In the genomic region with DNA sequence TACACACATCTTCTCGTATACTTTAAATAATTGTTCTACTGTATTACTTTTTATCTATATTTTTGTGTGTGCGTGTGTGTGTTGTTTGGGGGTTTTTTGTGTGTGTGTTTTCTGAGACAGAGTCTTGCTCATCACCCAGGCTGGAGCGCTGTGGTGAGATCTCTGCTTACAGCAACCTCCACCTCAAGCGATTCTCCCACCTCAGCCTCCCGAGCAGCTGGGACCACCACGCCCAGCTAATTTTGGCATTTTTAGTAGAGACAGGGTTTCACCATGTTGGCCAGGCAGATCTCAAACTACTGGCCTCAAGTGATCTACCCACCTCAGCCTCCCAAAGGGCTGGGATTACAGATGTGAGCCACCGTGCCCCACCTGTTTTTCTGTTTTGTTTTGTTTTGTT, we compare ENCODE assay signal across 1 cellular context.
TF ChIP-seq lines count a peak whose summit lies in the region.

No MANE protein-coding gene starts in this region.

TF ChIP-seq in GM23338, 12 proteins besides CTCF, POLR2A, EP300 and RAD21 (continued from another document):
- TF ChIP-seq EZH2 (IDR thresholded peaks at IDR 0.05; ENCODE audit: low read depth, unreplicated experiment) (no peak), ZNF114 (CRISPR knock-in tag; IDR thresholded peaks at IDR 0.05) (no peak), NANOG (IDR thresholded peaks at IDR 0.05; ENCODE audit: borderline replicate concordance) (no peak), CREB1 (CRISPR knock-in tag; IDR thresholded peaks at IDR 0.05; ENCODE audit: low read depth) (no peak), JUNB (IDR thresholded peaks at IDR 0.05; ENCODE audit: unreplicated experiment) (no peak), EZH2phosphoT487 (IDR thresholded peaks at IDR 0.05; ENCODE audit: unreplicated experiment) (no peak), STAT1 (IDR thresholded peaks at IDR 0.05; ENCODE audit: unreplicated experiment) (no peak)
- TF ChIP-seq, protein P1, sequence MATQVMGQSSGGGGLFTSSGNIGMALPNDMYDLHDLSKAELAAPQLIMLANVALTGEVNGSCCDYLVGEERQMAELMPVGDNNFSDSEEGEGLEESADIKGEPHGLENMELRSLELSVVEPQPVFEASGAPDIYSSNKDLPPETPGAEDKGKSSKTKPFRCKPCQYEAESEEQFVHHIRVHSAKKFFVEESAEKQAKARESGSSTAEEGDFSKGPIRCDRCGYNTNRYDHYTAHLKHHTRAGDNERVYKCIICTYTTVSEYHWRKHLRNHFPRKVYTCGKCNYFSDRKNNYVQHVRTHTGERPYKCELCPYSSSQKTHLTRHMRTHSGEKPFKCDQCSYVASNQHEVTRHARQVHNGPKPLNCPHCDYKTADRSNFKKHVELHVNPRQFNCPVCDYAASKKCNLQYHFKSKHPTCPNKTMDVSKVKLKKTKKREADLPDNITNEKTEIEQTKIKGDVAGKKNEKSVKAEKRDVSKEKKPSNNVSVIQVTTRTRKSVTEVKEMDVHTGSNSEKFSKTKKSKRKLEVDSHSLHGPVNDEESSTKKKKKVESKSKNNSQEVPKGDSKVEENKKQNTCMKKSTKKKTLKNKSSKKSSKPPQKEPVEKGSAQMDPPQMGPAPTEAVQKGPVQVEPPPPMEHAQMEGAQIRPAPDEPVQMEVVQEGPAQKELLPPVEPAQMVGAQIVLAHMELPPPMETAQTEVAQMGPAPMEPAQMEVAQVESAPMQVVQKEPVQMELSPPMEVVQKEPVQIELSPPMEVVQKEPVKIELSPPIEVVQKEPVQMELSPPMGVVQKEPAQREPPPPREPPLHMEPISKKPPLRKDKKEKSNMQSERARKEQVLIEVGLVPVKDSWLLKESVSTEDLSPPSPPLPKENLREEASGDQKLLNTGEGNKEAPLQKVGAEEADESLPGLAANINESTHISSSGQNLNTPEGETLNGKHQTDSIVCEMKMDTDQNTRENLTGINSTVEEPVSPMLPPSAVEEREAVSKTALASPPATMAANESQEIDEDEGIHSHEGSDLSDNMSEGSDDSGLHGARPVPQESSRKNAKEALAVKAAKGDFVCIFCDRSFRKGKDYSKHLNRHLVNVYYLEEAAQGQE (IDR thresholded peaks at IDR 0.05; ENCODE audit: unreplicated experiment), result no peak
- TF ChIP-seq, protein P2, sequence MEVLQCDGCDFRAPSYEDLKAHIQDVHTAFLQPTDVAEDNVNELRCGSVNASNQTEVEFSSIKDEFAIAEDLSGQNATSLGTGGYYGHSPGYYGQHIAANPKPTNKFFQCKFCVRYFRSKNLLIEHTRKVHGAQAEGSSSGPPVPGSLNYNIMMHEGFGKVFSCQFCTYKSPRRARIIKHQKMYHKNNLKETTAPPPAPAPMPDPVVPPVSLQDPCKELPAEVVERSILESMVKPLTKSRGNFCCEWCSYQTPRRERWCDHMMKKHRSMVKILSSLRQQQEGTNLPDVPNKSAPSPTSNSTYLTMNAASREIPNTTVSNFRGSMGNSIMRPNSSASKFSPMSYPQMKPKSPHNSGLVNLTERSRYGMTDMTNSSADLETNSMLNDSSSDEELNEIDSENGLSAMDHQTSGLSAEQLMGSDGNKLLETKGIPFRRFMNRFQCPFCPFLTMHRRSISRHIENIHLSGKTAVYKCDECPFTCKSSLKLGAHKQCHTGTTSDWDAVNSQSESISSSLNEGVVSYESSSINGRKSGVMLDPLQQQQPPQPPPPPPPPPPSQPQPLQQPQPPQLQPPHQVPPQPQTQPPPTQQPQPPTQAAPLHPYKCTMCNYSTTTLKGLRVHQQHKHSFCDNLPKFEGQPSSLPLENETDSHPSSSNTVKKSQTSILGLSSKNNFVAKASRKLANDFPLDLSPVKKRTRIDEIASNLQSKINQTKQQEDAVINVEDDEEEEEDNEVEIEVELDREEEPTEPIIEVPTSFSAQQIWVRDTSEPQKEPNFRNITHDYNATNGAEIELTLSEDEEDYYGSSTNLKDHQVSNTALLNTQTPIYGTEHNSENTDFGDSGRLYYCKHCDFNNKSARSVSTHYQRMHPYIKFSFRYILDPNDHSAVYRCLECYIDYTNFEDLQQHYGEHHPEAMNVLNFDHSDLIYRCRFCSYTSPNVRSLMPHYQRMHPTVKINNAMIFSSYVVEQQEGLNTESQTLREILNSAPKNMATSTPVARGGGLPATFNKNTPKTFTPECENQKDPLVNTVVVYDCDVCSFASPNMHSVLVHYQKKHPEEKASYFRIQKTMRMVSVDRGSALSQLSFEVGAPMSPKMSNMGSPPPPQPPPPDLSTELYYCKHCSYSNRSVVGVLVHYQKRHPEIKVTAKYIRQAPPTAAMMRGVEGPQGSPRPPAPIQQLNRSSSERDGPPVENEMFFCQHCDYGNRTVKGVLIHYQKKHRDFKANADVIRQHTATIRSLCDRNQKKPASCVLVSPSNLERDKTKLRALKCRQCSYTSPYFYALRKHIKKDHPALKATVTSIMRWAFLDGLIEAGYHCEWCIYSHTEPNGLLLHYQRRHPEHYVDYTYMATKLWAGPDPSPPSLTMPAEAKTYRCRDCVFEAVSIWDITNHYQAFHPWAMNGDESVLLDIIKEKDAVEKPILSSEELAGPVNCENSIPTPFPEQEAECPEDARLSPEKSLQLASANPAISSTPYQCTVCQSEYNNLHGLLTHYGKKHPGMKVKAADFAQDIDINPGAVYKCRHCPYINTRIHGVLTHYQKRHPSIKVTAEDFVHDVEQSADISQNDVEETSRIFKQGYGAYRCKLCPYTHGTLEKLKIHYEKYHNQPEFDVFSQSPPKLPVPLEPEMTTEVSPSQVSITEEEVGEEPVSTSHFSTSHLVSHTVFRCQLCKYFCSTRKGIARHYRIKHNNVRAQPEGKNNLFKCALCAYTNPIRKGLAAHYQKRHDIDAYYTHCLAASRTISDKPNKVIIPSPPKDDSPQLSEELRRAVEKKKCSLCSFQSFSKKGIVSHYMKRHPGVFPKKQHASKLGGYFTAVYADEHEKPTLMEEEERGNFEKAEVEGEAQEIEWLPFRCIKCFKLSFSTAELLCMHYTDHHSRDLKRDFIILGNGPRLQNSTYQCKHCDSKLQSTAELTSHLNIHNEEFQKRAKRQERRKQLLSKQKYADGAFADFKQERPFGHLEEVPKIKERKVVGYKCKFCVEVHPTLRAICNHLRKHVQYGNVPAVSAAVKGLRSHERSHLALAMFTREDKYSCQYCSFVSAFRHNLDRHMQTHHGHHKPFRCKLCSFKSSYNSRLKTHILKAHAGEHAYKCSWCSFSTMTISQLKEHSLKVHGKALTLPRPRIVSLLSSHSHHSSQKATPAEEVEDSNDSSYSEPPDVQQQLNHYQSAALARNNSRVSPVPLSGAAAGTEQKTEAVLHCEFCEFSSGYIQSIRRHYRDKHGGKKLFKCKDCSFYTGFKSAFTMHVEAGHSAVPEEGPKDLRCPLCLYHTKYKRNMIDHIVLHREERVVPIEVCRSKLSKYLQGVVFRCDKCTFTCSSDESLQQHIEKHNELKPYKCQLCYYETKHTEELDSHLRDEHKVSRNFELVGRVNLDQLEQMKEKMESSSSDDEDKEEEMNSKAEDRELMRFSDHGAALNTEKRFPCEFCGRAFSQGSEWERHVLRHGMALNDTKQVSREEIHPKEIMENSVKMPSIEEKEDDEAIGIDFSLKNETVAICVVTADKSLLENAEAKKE (CRISPR knock-in tag; IDR thresholded peaks at IDR 0.05), result no peak
- TF ChIP-seq, protein P3, sequence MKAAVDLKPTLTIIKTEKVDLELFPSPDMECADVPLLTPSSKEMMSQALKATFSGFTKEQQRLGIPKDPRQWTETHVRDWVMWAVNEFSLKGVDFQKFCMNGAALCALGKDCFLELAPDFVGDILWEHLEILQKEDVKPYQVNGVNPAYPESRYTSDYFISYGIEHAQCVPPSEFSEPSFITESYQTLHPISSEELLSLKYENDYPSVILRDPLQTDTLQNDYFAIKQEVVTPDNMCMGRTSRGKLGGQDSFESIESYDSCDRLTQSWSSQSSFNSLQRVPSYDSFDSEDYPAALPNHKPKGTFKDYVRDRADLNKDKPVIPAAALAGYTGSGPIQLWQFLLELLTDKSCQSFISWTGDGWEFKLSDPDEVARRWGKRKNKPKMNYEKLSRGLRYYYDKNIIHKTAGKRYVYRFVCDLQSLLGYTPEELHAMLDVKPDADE (IDR thresholded peaks at IDR 0.05), result no peak
